ENCODE assay signal across 14 cellular contexts in genomic region chr5:172065431-172066065, GRCh38. TPM values are rescaled to one million over a fixed set of nuclear protein-coding genes. Genes with fewer than 3 reads are reported as not detected.
DNase-seq lines count a peak whose midpoint lies in the region; ATAC-seq and TF ChIP-seq lines count a peak whose summit lies in the region.
"Had no signal": no experiment of that assay in that cellular context is flagged by ENCODE, and none has a peak within 500 bp of the region (broad histone marks: within the 10 kb centered on the region; RNA-seq: fewer than 3 reads in every experiment).

No MANE protein-coding gene starts in this region.

- no peak overlapping the region for H3K4me3 ChIP-seq in CD4-positive, alpha-beta memory T cell (ENCODE audit: low read length in 2 of 2)
- H3K4me3 ChIP-seq in LNCaP clone FGC (ENCODE audit: low read depth, low read length) (no peak overlapping the region), prostate gland (no peak overlapping the region)

- intact Hi-C loops in CD4-positive, alpha-beta memory T cell (cut with micrococcal nuclease), result loop anchor here (1.0 to 5.0 kb wide), 4 partner anchors 41 to 217 kb away; partner anchors contain the start of genes FBXW11, STK10 and UBTD2
- intact Hi-C loops in natural killer cell (cut with micrococcal nuclease) (loop anchor here (2.0 to 5.0 kb wide), 4 partner anchors 47 to 217 kb away; partner anchors contain the start of genes STK10 and UBTD2), prostate gland (cut with DNase I) (no loop called here)

- peaks cover 46 to 79% (median 60%) of the 10 kb centered on the region in 4 donors for H3K4me1 Mint-ChIP-seq in CD4-positive, alpha-beta memory T cell
- H3K4me1 Mint-ChIP-seq in natural killer cell, result peaks cover 60 to 62% of the 10 kb centered on the region in 2 donors
- H3K4me1 Mint-ChIP-seq: CD14-positive monocyte had no signal

- in situ Hi-C loops in T47D (cut with HindIII; ENCODE audit: low pct_unique_long_range_greater_than_20kb, low sequenced_read_pairs), result no loop called here

- H3K27me3 ChIP-seq in CD4-positive, alpha-beta memory T cell (ENCODE audit: insufficient read depth, low read length), result no peaks in the 10 kb centered on the region
- H3K27me3 ChIP-seq in prostate gland (replicated peaks; ENCODE audit: insufficient read depth), result no peaks in the 10 kb centered on the region
- H3K27me3 ChIP-seq: foreskin keratinocyte had no signal

- no peak for TF ChIP-seq CTCF in LNCaP clone FGC (IDR thresholded peaks at IDR 0.05; ENCODE audit: control insufficient read depth, extremely low read depth, insufficient read depth)
- TF ChIP-seq CTCF in natural killer cell (IDR thresholded peaks at IDR 0.05), result no peak
- TF ChIP-seq CTCF in prostate gland (IDR thresholded peaks at IDR 0.05), result no peak

- peak overlapping the region in 7 of 8 donors; percentile 77 to 86 (median 82) for H3K4me3 Mint-ChIP-seq in CD4-positive, alpha-beta memory T cell
- peak overlapping the region; percentile 82 for H3K4me3 Mint-ChIP-seq in natural killer cell
- H3K4me3 Mint-ChIP-seq: CD14-positive monocyte, nephron progenitor cell had no signal

- H3K4me1 ChIP-seq in CD4-positive, alpha-beta memory T cell (ENCODE audit: insufficient read depth, low read length), result peaks cover 68% of the 10 kb centered on the region
- H3K4me1 ChIP-seq in prostate gland (replicated peaks), result no peaks in the 10 kb centered on the region

- H3K36me3 Mint-ChIP-seq in CD4-positive, alpha-beta memory T cell, result peaks cover 50 to 69% of the 10 kb centered on the region in 2 donors
- peaks cover 22% of the 10 kb centered on the region for H3K36me3 Mint-ChIP-seq in natural killer cell

- peak overlapping the region; percentile 50 to 98 (median 97) for H3K27ac Mint-ChIP-seq in CD4-positive, alpha-beta memory T cell
- peak overlapping the region; percentile 92 to 94 for H3K27ac Mint-ChIP-seq in natural killer cell

- DNase-seq in CD4-positive, alpha-beta memory T cell, result no peak
- DNase-seq in LNCaP clone FGC (ENCODE audit: low read depth) (peak; percentile 49), T47D (ENCODE audit: low read depth in 1 of 2, low spot score in 1 of 2) (peak; percentile 26 to 55), natural killer cell (no peak), NK-92 (lab: John Stamatoyannopoulos, UW; ENCODE audit: unreplicated experiment) (no peak), amygdala (lab: John Stamatoyannopoulos, UW) (no peak), nucleus accumbens (lab: John Stamatoyannopoulos, UW) (no peak), prostate gland (ENCODE audit: low spot score) (no peak)
- DNase-seq: foreskin keratinocyte, GOT3, kidney, NCI-H2081 treated with DMSO at 0.1 percent for 48 hours, nephron progenitor cell had no signal

- POLR2A ChIA-PET in CD4-positive, alpha-beta memory T cell (lab: Charles Lee; ENCODE audit: partially characterized antibody), result interaction anchor here (0.9 to 4.2 kb wide), 10 partner anchors 11 to 121 kb away, joined by 3 to 52 read pairs (median 9); partner anchors contain the start of gene FBXW11

- H3K9me3 ChIP-seq in CD4-positive, alpha-beta memory T cell (ENCODE audit: control insufficient read depth in 1 of 2, low read length in 2 of 2), result no peaks in the 10 kb centered on the region
- H3K9me3 ChIP-seq in prostate gland, result no peaks in the 10 kb centered on the region

- H3K9me3 Mint-ChIP-seq in CD4-positive, alpha-beta memory T cell, result no peaks in the 10 kb centered on the region
- H3K9me3 Mint-ChIP-seq in natural killer cell, result no peaks in the 10 kb centered on the region
- H3K9me3 Mint-ChIP-seq: nephron progenitor cell had no signal

- no peaks in the 10 kb centered on the region for H3K27me3 Mint-ChIP-seq in CD4-positive, alpha-beta memory T cell
- no peaks in the 10 kb centered on the region for H3K27me3 Mint-ChIP-seq in natural killer cell (ENCODE audit: low read depth in 2 of 2)

- peaks cover 35% of the 10 kb centered on the region for H3K36me3 ChIP-seq in CD4-positive, alpha-beta memory T cell (ENCODE audit: insufficient read depth, low read length)
- no peaks in the 10 kb centered on the region for H3K36me3 ChIP-seq in prostate gland

- 60% methylated on average over 7 of the region's 7 CpGs for WGBS in prostate gland

- no peak for TF ChIP-seq POLR2A in prostate gland (IDR thresholded peaks at IDR 0.05)

- CTCF ChIA-PET in CD4-positive, alpha-beta memory T cell (lab: Charles Lee; ENCODE audit: partially characterized antibody), result interaction anchor here (1.3 to 2.6 kb wide), 4 partner anchors 25 to 123 kb away, joined by 4 to 16 read pairs (median 6); partner anchors contain the start of genes FBXW11 and STK10

- ATAC-seq in natural killer cell, result no peak
- ATAC-seq: foreskin keratinocyte had no signal

- peak overlapping the region; percentile 62 for H3K27ac ChIP-seq in CD4-positive, alpha-beta memory T cell (ENCODE audit: low read depth, low read length)
- H3K27ac ChIP-seq in prostate gland, result no peak overlapping the region
- H3K27ac ChIP-seq: foreskin keratinocyte had no signal

RNA-seq across cellular contexts. Expression of gene FBXW11, which starts 59.1 kb away (rescaled TPM):
- 10 to 100 TPM; 41.7 to 43.4 TPM for total RNA-seq in CD4-positive, alpha-beta memory T cell
- 10 to 100 TPM; 17.1 to 22.6 TPM for polyA plus RNA-seq in CD4-positive, alpha-beta memory T cell
- total RNA-seq in natural killer cell (10 to 100 TPM; 26.7 to 40.3 (median 39.5) TPM), prostate gland (10 to 100 TPM; 54.7 to 61.4 TPM)

Comparison
In these comparisons a context has a peak if more than half of its experiments do, and no peak if none do; other contexts are left out.
1. DNase-seq: peak in LNCaP clone FGC (single experiment) and T47D (2 of 2); none in CD4-positive, alpha-beta memory T cell (0 of 5), natural killer cell (single experiment), NK-92 (single experiment), amygdala (0 of 56), nucleus accumbens (0 of 56) and prostate gland (single experiment).